9 cellular contexts compared by ENCODE assay signal in the genomic region with DNA sequence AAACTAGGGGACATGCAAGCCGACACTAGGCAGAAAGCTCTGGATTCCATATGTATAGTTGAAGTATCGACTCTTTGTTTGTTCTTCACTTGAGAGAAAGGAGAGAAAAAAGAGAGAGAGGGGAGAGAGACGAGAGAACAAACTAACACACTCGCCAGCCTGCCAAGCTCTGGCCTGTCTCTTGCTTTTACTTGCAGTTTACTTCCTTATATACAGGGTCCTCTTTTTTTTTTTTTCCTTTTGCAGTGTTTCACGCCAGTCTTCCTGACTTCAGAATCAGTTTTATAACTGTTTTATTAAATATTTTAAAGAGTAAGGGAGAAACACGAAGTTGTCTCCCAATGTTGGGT. TPM values are rescaled to one million over a fixed set of nuclear protein-coding genes. Genes with fewer than 3 reads are reported as not detected.
DNase-seq lines count a peak whose midpoint lies in the region; ATAC-seq and TF ChIP-seq lines count a peak whose summit lies in the region.
"Had no signal": no experiment of that assay in that cellular context is flagged by ENCODE, and none has a peak within 500 bp of the region (broad histone marks: within the 10 kb centered on the region; RNA-seq: fewer than 3 reads in every experiment).

No MANE protein-coding gene starts in this region.

- peaks cover 31% of the 10 kb centered on the region for H3F3A ChIP-seq in PC-9 (ENCODE audit: insufficient read depth, low read depth)

- H3K27ac ChIP-seq in PC-9 (peak overlapping the region; percentile 99), ovary (peak overlapping the region in 1 of 2 donors; percentile 74)

- peaks cover 37% of the 10 kb centered on the region for H3K36me3 Mint-ChIP-seq in Caco-2 (ENCODE audit: insufficient read depth, unreplicated experiment)
- H3K36me3 Mint-ChIP-seq: activated naive CD8-positive, alpha-beta T cell treated with anti-CD3 and anti-CD28 coated beads for 36 hours had no signal

- ATAC-seq in HG03159 (IDR thresholded peaks at IDR 0.05; ENCODE audit: unreplicated experiment), result no peak

- intact Hi-C loops in Caco-2 (cut with micrococcal nuclease; ENCODE audit: unreplicated experiment) (no loop called here), PC-9 (cut with micrococcal nuclease; ENCODE audit: unreplicated experiment) (loop anchor here (10.0 kb wide), 1 partner anchor 609 kb away; no protein-coding TSS in a partner anchor), ovary (cut with DNase I) (no loop called here)

- H4K20me1 ChIP-seq in PC-9 (ENCODE audit: insufficient read depth), result no peaks in the 10 kb centered on the region

- DNase-seq in Caco-2, result no peak
- no peak for DNase-seq in PC-9
- peak; percentile 46 for DNase-seq in fibroblast of mammary gland (ENCODE audit: low read depth)
- DNase-seq in ovary, result peak in 3 of 5 donors; percentile 40 to 56 (median 41)
- no peak for DNase-seq in T-helper 1 cell
- no peak for DNase-seq in stimulated activated CD4-positive, alpha-beta T cell treated with anti-CD3 and anti-CD28 coated beads, Interleukin-12 subunit alpha, Interleukin-12 subunit beta, amount 100 ng/mL, for 4 hours
- DNase-seq in activated CD4-positive, alpha-beta T cell treated with anti-CD3 and anti-CD28 coated beads, Interleukin-2, amount 50 U/mL, for 1 hour, result no peak

- H3K27ac Mint-ChIP-seq in Caco-2 (ENCODE audit: unreplicated experiment), result peak overlapping the region; percentile 94
- H3K27ac Mint-ChIP-seq: activated naive CD8-positive, alpha-beta T cell treated with anti-CD3 and anti-CD28 coated beads for 36 hours had no signal

- CTCF ChIA-PET in Caco-2 (lab: Charles Lee), result interaction anchor here (0.5 kb wide), 1 partner anchor 282 kb away, joined by 3 read pairs; no protein-coding TSS in a partner anchor
- CTCF ChIA-PET in PC-9 (lab: Charles Lee), result interaction anchor here (0.7 kb wide), 1 partner anchor 41 kb away, joined by 3 read pairs; no protein-coding TSS in a partner anchor

- H2AFZ ChIP-seq in PC-9, result no peak overlapping the region

- no peak for TF ChIP-seq POLR2A in ovary (IDR thresholded peaks at IDR 0.05)

- H3K9me3 Mint-ChIP-seq in Caco-2 (ENCODE audit: unreplicated experiment), result no peaks in the 10 kb centered on the region
- H3K9me3 Mint-ChIP-seq: activated naive CD8-positive, alpha-beta T cell treated with anti-CD3 and anti-CD28 coated beads for 36 hours had no signal

- BruUV-seq in Caco-2 (replicated peaks; lab: Mats Ljungman, UMichigan) (no TSS peak), PC-9 (replicated peaks; lab: Mats Ljungman, UMichigan) (no TSS peak)

- no peak overlapping the region for H3K4me3 Mint-ChIP-seq in Caco-2 (ENCODE audit: unreplicated experiment)
- H3K4me3 Mint-ChIP-seq: activated naive CD8-positive, alpha-beta T cell treated with anti-CD3 and anti-CD28 coated beads for 36 hours had no signal

- H3K27me3 Mint-ChIP-seq in Caco-2 (ENCODE audit: insufficient read depth, unreplicated experiment), result no peaks in the 10 kb centered on the region

- no peak overlapping the region for H3K4me3 ChIP-seq in Caco-2 (ENCODE audit: low read depth, low read length)
- peak overlapping the region; percentile 49; the same call in 1 of the 2 replicates for H3K4me3 ChIP-seq in PC-9
- H3K4me3 ChIP-seq in fibroblast of mammary gland (ENCODE audit: control insufficient read depth, low read depth, low read length), result peak overlapping the region; percentile 24
- H3K4me3 ChIP-seq in ovary, result peak overlapping the region; percentile 13

- 18 to 22% (median 18%) methylated on average over 6 of the region's 6 CpGs for WGBS in ovary, 3 donors

- H3K4me2 ChIP-seq in PC-9, result peak overlapping the region; percentile 72

- H3K9me3 ChIP-seq in Caco-2 (no peaks in the 10 kb centered on the region), PC-9 (ENCODE audit: insufficient read depth, low read depth) (no peaks in the 10 kb centered on the region), ovary (no peaks in the 10 kb centered on the region)

- POLR2A ChIA-PET in Caco-2 (lab: Charles Lee), result no interaction called here
- POLR2A ChIA-PET in PC-9 (lab: Charles Lee; ENCODE audit: unreplicated experiment), result interaction anchor here (0.6 to 0.7 kb wide), 3 partner anchors 11 to 407 kb away, joined by 3 to 5 read pairs (median 3); no protein-coding TSS in a partner anchor

- no peaks in the 10 kb centered on the region for H3K27me3 ChIP-seq in Caco-2 (replicated peaks; ENCODE audit: control insufficient read depth, insufficient read depth, low read length)
- H3K27me3 ChIP-seq in PC-9 (ENCODE audit: insufficient read depth, low read depth), result no peaks in the 10 kb centered on the region
- no peaks in the 10 kb centered on the region for H3K27me3 ChIP-seq in ovary

- no peaks in the 10 kb centered on the region for H3K9me2 ChIP-seq in PC-9 (ENCODE audit: insufficient read depth)

- H3K4me1 ChIP-seq in Caco-2, result peaks cover 75% of the 10 kb centered on the region
- H3K4me1 ChIP-seq in PC-9 (replicated peaks; ENCODE audit: insufficient read depth), result peaks cover 96% of the 10 kb centered on the region
- H3K4me1 ChIP-seq in ovary (ENCODE audit: insufficient read depth), result peaks cover 20% of the 10 kb centered on the region

- peaks cover 93% of the 10 kb centered on the region for H3K79me2 ChIP-seq in PC-9 (ENCODE audit: low read depth)

- H3K36me3 ChIP-seq in Caco-2 (ENCODE audit: control insufficient read depth, insufficient read depth, low read length) (no peaks in the 10 kb centered on the region), PC-9 (ENCODE audit: low read depth) (peaks cover 5% of the 10 kb centered on the region), ovary (no peaks in the 10 kb centered on the region)

- TF ChIP-seq CTCF in Caco-2 (IDR thresholded peaks at IDR 0.05; ENCODE audit: insufficient read depth in 1 of 2, low read depth in 1 of 2, low read length in 1 of 2, severe bottlenecking in 1 of 2, unreplicated experiment in 1 of 2), result no peak
- no peak for TF ChIP-seq CTCF in PC-9 (conservative IDR thresholded peaks at IDR 0.05)
- no peak for TF ChIP-seq CTCF in fibroblast of mammary gland (conservative IDR thresholded peaks at IDR 0.05; ENCODE audit: control insufficient read depth, insufficient read depth, low read depth, low read length)
- no peak for TF ChIP-seq CTCF in ovary (IDR thresholded peaks at IDR 0.05)

- peaks cover 77% of the 10 kb centered on the region for H3K4me1 Mint-ChIP-seq in Caco-2 (ENCODE audit: low read depth, unreplicated experiment)

- TF ChIP-seq EP300 in ovary (IDR thresholded peaks at IDR 0.05), result no peak

RNA-seq across cellular contexts. Expression of gene TEAD1, which starts 19.9 kb away (rescaled TPM):
- total RNA-seq in Caco-2 (2022), result 134 and 144 TPM in 2 replicates
- 76.9 and 106 TPM in 2 replicates for total RNA-seq in PC-9 (2021)
- 10 to 100 TPM; 59.2 to 84.1 (median 73.9) TPM for total RNA-seq in ovary
- 10 to 100 TPM; 20.0 to 30.9 TPM for polyA plus RNA-seq in ovary

Comparison
In these comparisons a context has a peak if more than half of its experiments do, and no peak if none do; other contexts are left out.
1. DNase-seq: peak in fibroblast of mammary gland (single experiment) and ovary (3 of 5); none in Caco-2 (0 of 2), PC-9 (0 of 2), T-helper 1 cell (0 of 5), stimulated activated CD4-positive, alpha-beta T cell treated with anti-CD3 and anti-CD28 coated beads, Interleukin-12 subunit alpha, Interleukin-12 subunit beta, amount 100 ng/mL, for 4 hours (single experiment) and activated CD4-positive, alpha-beta T cell treated with anti-CD3 and anti-CD28 coated beads, Interleukin-2, amount 50 U/mL, for 1 hour (single experiment).